Comparison of ENCODE assay signal across 17 cellular contexts in the genomic region with DNA sequence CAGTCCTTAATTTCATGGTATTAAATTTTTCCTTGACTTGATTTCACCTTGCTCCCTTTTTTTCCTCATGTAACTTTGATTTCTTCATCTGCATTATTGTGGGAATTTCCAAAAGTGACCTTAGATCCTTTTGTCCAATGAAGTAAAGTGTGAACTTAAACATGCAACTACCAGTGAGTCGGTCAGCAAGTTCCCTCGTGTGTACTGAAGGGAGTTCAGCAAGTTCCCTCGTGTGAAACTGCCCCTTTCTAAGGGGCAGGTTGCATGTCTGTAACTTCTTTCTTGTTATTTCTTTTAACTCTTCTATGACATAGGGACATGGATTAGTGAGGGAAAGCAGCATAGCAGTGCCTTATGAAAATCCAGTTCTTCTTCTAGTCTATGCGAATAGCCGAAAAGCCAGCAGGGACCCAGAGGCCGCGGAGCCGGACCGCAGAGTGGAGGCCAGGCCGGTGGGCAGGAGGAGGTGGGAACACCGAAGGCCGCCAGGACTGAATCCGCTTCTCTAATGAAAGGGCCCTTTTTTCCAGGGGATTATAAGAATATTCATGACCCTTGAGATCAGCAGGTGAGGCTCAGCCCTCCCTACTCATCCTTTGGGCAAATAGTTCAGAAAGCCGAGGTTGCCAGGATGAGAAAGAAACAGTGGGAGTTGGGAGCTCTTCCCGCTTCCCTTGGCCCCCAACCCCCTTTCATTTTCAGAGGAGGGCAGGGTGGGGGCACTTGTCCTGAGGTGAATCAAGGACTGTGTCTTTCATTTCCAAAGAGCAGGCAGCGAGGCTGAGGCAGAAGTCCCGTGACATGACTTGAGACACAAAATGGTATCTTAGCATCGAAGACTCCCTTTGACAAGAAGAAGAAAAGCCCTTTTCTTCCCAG.
DNase-seq lines count a peak whose midpoint lies in the region; ATAC-seq and TF ChIP-seq lines count a peak whose summit lies in the region.
"Had no signal": no experiment of that assay in that cellular context is flagged by ENCODE, and none has a peak within 500 bp of the region (broad histone marks: within the 10 kb centered on the region; RNA-seq: fewer than 3 reads in every experiment).

No MANE protein-coding gene starts in this region.

- TF ChIP-seq CTCF in WTC11 (IDR thresholded peaks at IDR 0.05) (no peak), neural crest cell (conservative IDR thresholded peaks at IDR 0.05) (no peak), chondrocyte (IDR thresholded peaks at IDR 0.05) (no peak)

- no peaks in the 10 kb centered on the region for H3K27me3 ChIP-seq in H7 (ENCODE audit: control insufficient read depth, insufficient read depth, low read length)
- H3K27me3 ChIP-seq: SJCRH30 had no signal

- H3K4me3 ChIP-seq in H7 (ENCODE audit: insufficient read depth, low read depth, low read length) = no peak overlapping the region
- H3K4me3 ChIP-seq: GM12878, GM23248, SJCRH30 had no signal

- no peak overlapping the region for H3K27ac Mint-ChIP-seq in WTC11
- peak overlapping the region; percentile 85 for H3K27ac Mint-ChIP-seq in neural crest cell (ENCODE audit: unreplicated experiment)
- H3K27ac Mint-ChIP-seq in chondrocyte (ENCODE audit: unreplicated experiment) = no peak overlapping the region
- no peak overlapping the region for H3K27ac Mint-ChIP-seq in T-helper 17 cell
- H3K27ac Mint-ChIP-seq: IgD-negative memory B cell had no signal

- CTCF ChIA-PET in WTC11 (lab: Charles Lee) = interaction anchor here (0.8 to 1.4 kb wide), 3 partner anchors 45 to 605 kb away, joined by 3 to 7 read pairs (median 6); no protein-coding TSS in a partner anchor

- POLR2A ChIA-PET in WTC11 (lab: Charles Lee) = no interaction called here

- no peaks in the 10 kb centered on the region; the same call in 1 of the 2 replicates for H3K36me3 ChIP-seq in H7 (replicated peaks; ENCODE audit: control insufficient read depth, insufficient read depth, low read length)
- H3K36me3 ChIP-seq: SJCRH30 had no signal

- H3K27me3 Mint-ChIP-seq in WTC11 (ENCODE audit: low read depth) = peaks cover 10% of the 10 kb centered on the region
- peaks cover 74% of the 10 kb centered on the region for H3K27me3 Mint-ChIP-seq in neural crest cell (ENCODE audit: low read depth)
- H3K27me3 Mint-ChIP-seq in chondrocyte (ENCODE audit: low read depth) = peaks cover 10% of the 10 kb centered on the region
- no peaks in the 10 kb centered on the region for H3K27me3 Mint-ChIP-seq in T-helper 17 cell
- H3K27me3 Mint-ChIP-seq: IgD-negative memory B cell had no signal

- peaks cover 16% of the 10 kb centered on the region for H3K4me1 Mint-ChIP-seq in WTC11
- peaks cover 51% of the 10 kb centered on the region for H3K4me1 Mint-ChIP-seq in neural crest cell
- H3K4me1 Mint-ChIP-seq in chondrocyte (ENCODE audit: low read depth) = no peaks in the 10 kb centered on the region
- H3K4me1 Mint-ChIP-seq in T-helper 17 cell = peaks cover 2% of the 10 kb centered on the region

- H3K9me3 ChIP-seq in T-helper 17 cell (ENCODE audit: control insufficient read depth, low read length, poor library complexity, severe bottlenecking) = peaks cover 3% of the 10 kb centered on the region
- H3K9me3 ChIP-seq: SJCRH30 had no signal

- H3K9me3 Mint-ChIP-seq in WTC11 = peaks cover 21% of the 10 kb centered on the region
- H3K9me3 Mint-ChIP-seq in neural crest cell = peaks cover 3% of the 10 kb centered on the region
- peaks cover 11% of the 10 kb centered on the region for H3K9me3 Mint-ChIP-seq in chondrocyte (ENCODE audit: low read depth)

- H3K36me3 Mint-ChIP-seq in WTC11 = peaks cover 20% of the 10 kb centered on the region
- peaks cover 15% of the 10 kb centered on the region for H3K36me3 Mint-ChIP-seq in neural crest cell (ENCODE audit: low read depth)
- no peaks in the 10 kb centered on the region for H3K36me3 Mint-ChIP-seq in chondrocyte (ENCODE audit: low read depth)
- H3K36me3 Mint-ChIP-seq in T-helper 17 cell (ENCODE audit: low read depth) = no peaks in the 10 kb centered on the region

- H3K4me3 Mint-ChIP-seq in WTC11 (no peak overlapping the region), neural crest cell (peak overlapping the region; percentile 86), chondrocyte (ENCODE audit: unreplicated experiment) (no peak overlapping the region), T-helper 17 cell (no peak overlapping the region)
- H3K4me3 Mint-ChIP-seq: IgD-negative memory B cell had no signal

- ATAC-seq in WTC11 = peak; percentile 71
- ATAC-seq in T-helper 17 cell = no peak
- no peak for ATAC-seq in HG02642 (IDR thresholded peaks at IDR 0.05; ENCODE audit: poor library complexity, unreplicated experiment)
- ATAC-seq: GM12878 had no signal

- peak; percentile 77 for DNase-seq in H7
- no peak for DNase-seq in WTC11 (ENCODE audit: low spot score)
- DNase-seq in iPS-NIHi11 (ENCODE audit: low spot score) = peak; percentile 51
- peak; percentile 37 for DNase-seq in neural crest cell (ENCODE audit: low read depth, low spot score)
- DNase-seq in chondrocyte (ENCODE audit: low spot score) = no peak
- no peak for DNase-seq in T-helper 17 cell
- DNase-seq in NCI-H2171 (lab: John Stamatoyannopoulos, UW) = no peak
- DNase-seq: DMS79, GM23248, NCI-H1417 treated with DMSO at 0.1 percent for 48 hours, NCI-H2029, NCI-H510A, NCI-H82, SJCRH30 had no signal

TF ChIP-seq in WTC11, 78 proteins besides CTCF, POLR2A, EP300 and RAD21:
- TF ChIP-seq KAT7 (CRISPR knock-in tag; IDR thresholded peaks at IDR 0.05; ENCODE audit: borderline replicate concordance) (no peak), TEAD4 (CRISPR knock-in tag; IDR thresholded peaks at IDR 0.05) (no peak), GABPB1 (CRISPR knock-in tag; IDR thresholded peaks at IDR 0.05) (no peak), NR3C1 (CRISPR knock-in tag; conservative IDR thresholded peaks at IDR 0.05; ENCODE audit: low read depth) (no peak), HMGXB4 (CRISPR knock-in tag; IDR thresholded peaks at IDR 0.05) (peak; percentile 23; the same call in 1 of the 2 replicates), ZNF281 (CRISPR knock-in tag; IDR thresholded peaks at IDR 0.05) (no peak)

Comparison
In these comparisons a context has a peak if more than half of its experiments do, and no peak if none do; other contexts are left out.
1. DNase-seq: peak in H7 (single experiment), iPS-NIHi11 (single experiment) and neural crest cell (single experiment); none in WTC11 (single experiment), chondrocyte (single experiment), T-helper 17 cell (0 of 3) and NCI-H2171 (single experiment).